ENCODE assay signal across 26 cellular contexts in genomic region chr6:148617522-148617921, GRCh38.
A peak's percentile ranks its signal among the peaks of the same experiment; 100 is the strongest.
DNase-seq lines count a peak whose midpoint lies in the region; ATAC-seq, FAIRE-seq and TF ChIP-seq lines count a peak whose summit lies in the region.
"Had no signal": no experiment of that assay in that cellular context is flagged by ENCODE, and none has a peak within 500 bp of the region (broad histone marks: within the 10 kb centered on the region; RNA-seq: fewer than 3 reads in every experiment).

No MANE protein-coding gene starts in this region.

- H3K9ac ChIP-seq in mammary epithelial cell (ENCODE audit: insufficient read depth, low read length) (no peak overlapping the region), Loucy (ENCODE audit: low read depth, low read length, poor library complexity, severe bottlenecking) (no peak overlapping the region)
- H3K9ac ChIP-seq: SK-N-SH had no signal

- H3K9me3 Mint-ChIP-seq in MCF 10A (ENCODE audit: unreplicated experiment): no peaks in the 10 kb centered on the region
- H3K9me3 Mint-ChIP-seq in effector memory CD8-positive, alpha-beta T cell: no peaks in the 10 kb centered on the region
- H3K9me3 Mint-ChIP-seq: activated CD4-positive, alpha-beta T cell treated with anti-CD3 and anti-CD28 coated beads, Interleukin-2, amount 10 ng/mL, durations not matched to agents 7 days and 5 days; activated naive CD8-positive, alpha-beta T cell treated with anti-CD3 and anti-CD28 coated beads for 36 hours; activated T-helper 17 cell treated with anti-CD3 and anti-CD28 coated beads, Interleukin-2, amount 50 U/mL, for 72 hours; natural killer cell treated with Interleukin-12 subunit alpha and Interleukin-12 subunit beta and Interleukin-15 and Interleukin-18, amount 100 ng/mL, for 72 hours had no signal

- FAIRE-seq in urothelium cell line (lab: Jason Lieb, UNC): no peak
- FAIRE-seq in pancreas (lab: Jason Lieb, UNC): no peak
- FAIRE-seq: A549, G401.6 had no signal

- no peak for TF ChIP-seq CTCF in MCF 10A (IDR thresholded peaks at IDR 0.05; ENCODE audit: unreplicated experiment)
- TF ChIP-seq CTCF in mammary epithelial cell (conservative IDR thresholded peaks at IDR 0.05 in 1 of 2, IDR thresholded peaks at IDR 0.05 in 1 of 2; ENCODE audit: extremely low read depth in 1 of 2, insufficient read depth in 1 of 2, low read depth in 1 of 2, low read length in 2 of 2): no peak
- TF ChIP-seq CTCF in Loucy (conservative IDR thresholded peaks at IDR 0.05; ENCODE audit: low read length): no peak
- TF ChIP-seq CTCF in pancreas (IDR thresholded peaks at IDR 0.05): no peak

- BruUV-seq in MCF 10A (replicated peaks; lab: Mats Ljungman, UMichigan): no TSS peak
- no TSS peak for BruUV-seq in mammary epithelial cell (replicated peaks; lab: Mats Ljungman, UMichigan)

- H3K4me2 ChIP-seq in mammary epithelial cell (ENCODE audit: insufficient read depth, low read depth, low read length) (no peak overlapping the region), Loucy (ENCODE audit: low read depth, low read length, poor library complexity, severe bottlenecking) (peak overlapping the region; percentile 25)
- H3K4me2 ChIP-seq: A549, SK-N-SH had no signal

- H3K27ac ChIP-seq in mammary epithelial cell (ENCODE audit: insufficient read depth, low read depth, low read length) (no peak overlapping the region), pancreas (no peak overlapping the region)
- H3K27ac ChIP-seq: A549, ovary, RWPE1, upper lobe of left lung had no signal

- no peaks in the 10 kb centered on the region for H3K27me3 Mint-ChIP-seq in MCF 10A (ENCODE audit: insufficient read depth, unreplicated experiment)
- H3K27me3 Mint-ChIP-seq in effector memory CD8-positive, alpha-beta T cell: peaks cover 17 to 23% of the 10 kb centered on the region in 2 donors
- H3K27me3 Mint-ChIP-seq: activated naive CD8-positive, alpha-beta T cell treated with anti-CD3 and anti-CD28 coated beads for 36 hours had no signal

- H3K36me3 Mint-ChIP-seq in MCF 10A (ENCODE audit: insufficient read depth, unreplicated experiment): no peaks in the 10 kb centered on the region
- peaks cover 5% of the 10 kb centered on the region for H3K36me3 Mint-ChIP-seq in effector memory CD8-positive, alpha-beta T cell (ENCODE audit: insufficient read depth)
- H3K36me3 Mint-ChIP-seq: activated naive CD8-positive, alpha-beta T cell treated with anti-CD3 and anti-CD28 coated beads for 36 hours; CD4-positive, CD25-positive, alpha-beta regulatory T cell; natural killer cell treated with Interleukin-12 subunit alpha and Interleukin-12 subunit beta and Interleukin-15 and Interleukin-18, amount 100 ng/mL, for 72 hours had no signal

- DNase-seq in MCF 10A (ENCODE audit: unreplicated experiment) (peak; percentile 43), mammary epithelial cell (no peak), urothelium cell line (ENCODE audit: low spot score) (peak; percentile 14), NCI-H1436 treated with DMSO at 0.1 percent for 48 hours (lab: John Stamatoyannopoulos, UW) (no peak), pancreas (no peak)
- no peak for DNase-seq in effector memory CD8-positive, alpha-beta T cell
- DNase-seq: activated CD4-positive, alpha-beta T cell treated with anti-CD3 and anti-CD28 coated beads, Interleukin-2, amount 10 ng/mL, durations not matched to agents 7 days and 5 days; activated naive CD8-positive, alpha-beta T cell treated with anti-CD3 and anti-CD28 coated beads for 36 hours; CD4-positive, CD25-positive, alpha-beta regulatory T cell; effector CD4-positive, alpha-beta T cell; glutamatergic neuron; left colon; NCI-H1417 treated with DMSO at 0.1 percent for 48 hours; NCI-H2107; NCI-H510A treated with DMSO at 0.1 percent for 48 hours; ovary; SK-N-SH; upper lobe of left lung had no signal

- no peak overlapping the region for H3K4me3 Mint-ChIP-seq in MCF 10A (ENCODE audit: unreplicated experiment)
- no peak overlapping the region for H3K4me3 Mint-ChIP-seq in effector memory CD8-positive, alpha-beta T cell
- H3K4me3 Mint-ChIP-seq: activated CD4-positive, alpha-beta T cell treated with anti-CD3 and anti-CD28 coated beads, Interleukin-2, amount 10 ng/mL, durations not matched to agents 7 days and 5 days; activated naive CD8-positive, alpha-beta T cell treated with anti-CD3 and anti-CD28 coated beads for 36 hours; activated T-helper 17 cell treated with anti-CD3 and anti-CD28 coated beads, Interleukin-2, amount 50 U/mL, for 72 hours; CD4-positive, CD25-positive, alpha-beta regulatory T cell; natural killer cell treated with Interleukin-12 subunit alpha and Interleukin-12 subunit beta and Interleukin-15 and Interleukin-18, amount 100 ng/mL, for 72 hours had no signal

- H3F3A ChIP-seq in Loucy (ENCODE audit: low read depth): no peaks in the 10 kb centered on the region

- H3K27ac Mint-ChIP-seq in MCF 10A (ENCODE audit: low read depth, unreplicated experiment): no peak overlapping the region
- H3K27ac Mint-ChIP-seq in effector memory CD8-positive, alpha-beta T cell: no peak overlapping the region
- H3K27ac Mint-ChIP-seq: activated CD4-positive, alpha-beta T cell treated with anti-CD3 and anti-CD28 coated beads, Interleukin-2, amount 10 ng/mL, durations not matched to agents 7 days and 5 days; activated naive CD8-positive, alpha-beta T cell treated with anti-CD3 and anti-CD28 coated beads for 36 hours; activated T-helper 17 cell treated with anti-CD3 and anti-CD28 coated beads, Interleukin-2, amount 50 U/mL, for 72 hours; CD4-positive, CD25-positive, alpha-beta regulatory T cell; natural killer cell treated with Interleukin-12 subunit alpha and Interleukin-12 subunit beta and Interleukin-15 and Interleukin-18, amount 100 ng/mL, for 72 hours had no signal

- no peaks in the 10 kb centered on the region for H3K4me1 Mint-ChIP-seq in MCF 10A (ENCODE audit: insufficient read depth, unreplicated experiment)
- peaks cover 5% of the 10 kb centered on the region in 2 donors for H3K4me1 Mint-ChIP-seq in effector memory CD8-positive, alpha-beta T cell (ENCODE audit: low read depth in 2 of 2)
- H3K4me1 Mint-ChIP-seq: activated CD4-positive, alpha-beta T cell treated with anti-CD3 and anti-CD28 coated beads, Interleukin-2, amount 10 ng/mL, durations not matched to agents 7 days and 5 days; activated naive CD8-positive, alpha-beta T cell treated with anti-CD3 and anti-CD28 coated beads for 36 hours; CD4-positive, CD25-positive, alpha-beta regulatory T cell had no signal

- 64% methylated on average over 4 of the region's 4 CpGs for WGBS in mammary epithelial cell (ENCODE audit: low coverage, missing lambda C conversion rate)
- 76 to 77% methylated on average over 4 of the region's 4 CpGs for WGBS in pancreas, 2 donors

- dilution Hi-C loops in mammary epithelial cell (cut with HindIII; ENCODE audit: low sequenced_read_pairs): no loop called here

- peak; percentile 45 for ATAC-seq in effector memory CD8-positive, alpha-beta T cell (replicated peaks)
- ATAC-seq in HG02938 (IDR thresholded peaks at IDR 0.05; ENCODE audit: unreplicated experiment) (no peak), pancreas (no peak)
- ATAC-seq: A549; activated T-helper 17 cell treated with anti-CD3 and anti-CD28 coated beads, Interleukin-2, amount 50 U/mL, for 72 hours; esophagus mucosa; left colon; natural killer cell treated with Interleukin-12 subunit alpha and Interleukin-12 subunit beta and Interleukin-15 and Interleukin-18, amount 100 ng/mL, for 72 hours had no signal

- H3K9me3 ChIP-seq in mammary epithelial cell (replicated peaks; ENCODE audit: insufficient read depth, low read length) (no peaks in the 10 kb centered on the region), Loucy (ENCODE audit: insufficient read depth, low read depth, low read length) (no peaks in the 10 kb centered on the region), pancreas (no peaks in the 10 kb centered on the region)
- H3K9me3 ChIP-seq: A549, ovary, SK-N-SH, upper lobe of left lung had no signal

- no peaks in the 10 kb centered on the region for H3K4me1 ChIP-seq in mammary epithelial cell (ENCODE audit: insufficient read depth, low read length)
- H3K4me1 ChIP-seq in Loucy (ENCODE audit: insufficient read depth, low read length, poor library complexity, severe bottlenecking): peaks cover 16% of the 10 kb centered on the region
- no peaks in the 10 kb centered on the region for H3K4me1 ChIP-seq in pancreas
- H3K4me1 ChIP-seq: A549 had no signal

- no peaks in the 10 kb centered on the region for H3K79me2 ChIP-seq in mammary epithelial cell (ENCODE audit: insufficient read depth, low read length)
- H3K79me2 ChIP-seq in Loucy (ENCODE audit: insufficient read depth, low read length): no peaks in the 10 kb centered on the region

- H2AFZ ChIP-seq in mammary epithelial cell (ENCODE audit: low read depth, low read length): no peak overlapping the region
- H2AFZ ChIP-seq in Loucy (ENCODE audit: low read length): no peak overlapping the region

- CTCF ChIA-PET in MCF 10A (lab: Yijun Ruan, JAX): no interaction called here
- CTCF ChIA-PET in mammary epithelial cell (lab: Charles Lee; ENCODE audit: low non-redundant PET): no interaction called here

- in situ Hi-C loops in mammary epithelial cell (cut with MboI; ENCODE audit: low sequenced_read_pairs in 2 of 2): no loop called here

- H4K20me1 ChIP-seq in mammary epithelial cell (ENCODE audit: insufficient read depth, low read length): no peaks in the 10 kb centered on the region
- no peaks in the 10 kb centered on the region for H4K20me1 ChIP-seq in Loucy (ENCODE audit: insufficient read depth, low read length, poor library complexity, severe bottlenecking)

- POLR2A ChIA-PET in MCF 10A (lab: Yijun Ruan, JAX): no interaction called here

- no peaks in the 10 kb centered on the region for H3K9me2 ChIP-seq in Loucy (replicated peaks; ENCODE audit: low read depth, low read length)
- H3K9me2 ChIP-seq: SK-N-SH had no signal

- H3K4me3 ChIP-seq in mammary epithelial cell (replicated peaks in 1 of 3; ENCODE audit: insufficient read depth in 1 of 3, low read depth in 2 of 3, low read length in 3 of 3) (no peak overlapping the region), Loucy (ENCODE audit: low read length, poor library complexity, severe bottlenecking) (no peak overlapping the region), pancreas (no peak overlapping the region)
- H3K4me3 ChIP-seq: A549, ovary, upper lobe of left lung had no signal

- peaks cover 7% of the 10 kb centered on the region for H3K27me3 ChIP-seq in mammary epithelial cell (ENCODE audit: insufficient read depth, low read length)
- no peaks in the 10 kb centered on the region for H3K27me3 ChIP-seq in Loucy (ENCODE audit: insufficient read depth, low read length, poor library complexity, severe bottlenecking)
- no peaks in the 10 kb centered on the region for H3K27me3 ChIP-seq in pancreas
- H3K27me3 ChIP-seq: ovary, upper lobe of left lung had no signal

- intact Hi-C loops in MCF 10A (cut with micrococcal nuclease): no loop called here
- intact Hi-C loops in mammary epithelial cell (cut with micrococcal nuclease): no loop called here
- intact Hi-C loops in pancreas (cut with DNase I): no loop called here

- H3K36me3 ChIP-seq in mammary epithelial cell (ENCODE audit: insufficient read depth, low read length) (no peaks in the 10 kb centered on the region), Loucy (ENCODE audit: insufficient read depth, low read length) (no peaks in the 10 kb centered on the region), pancreas (no peaks in the 10 kb centered on the region)
- H3K36me3 ChIP-seq: ovary, upper lobe of left lung had no signal

Comparison
In these comparisons a context has a peak if more than half of its experiments do, and no peak if none do; other contexts are left out.
1. DNase-seq: peak in MCF 10A (single experiment) and urothelium cell line (single experiment); none in mammary epithelial cell (single experiment), effector memory CD8-positive, alpha-beta T cell (0 of 3), NCI-H1436 treated with DMSO at 0.1 percent for 48 hours (single experiment) and pancreas (0 of 6).